In the genomic region with DNA sequence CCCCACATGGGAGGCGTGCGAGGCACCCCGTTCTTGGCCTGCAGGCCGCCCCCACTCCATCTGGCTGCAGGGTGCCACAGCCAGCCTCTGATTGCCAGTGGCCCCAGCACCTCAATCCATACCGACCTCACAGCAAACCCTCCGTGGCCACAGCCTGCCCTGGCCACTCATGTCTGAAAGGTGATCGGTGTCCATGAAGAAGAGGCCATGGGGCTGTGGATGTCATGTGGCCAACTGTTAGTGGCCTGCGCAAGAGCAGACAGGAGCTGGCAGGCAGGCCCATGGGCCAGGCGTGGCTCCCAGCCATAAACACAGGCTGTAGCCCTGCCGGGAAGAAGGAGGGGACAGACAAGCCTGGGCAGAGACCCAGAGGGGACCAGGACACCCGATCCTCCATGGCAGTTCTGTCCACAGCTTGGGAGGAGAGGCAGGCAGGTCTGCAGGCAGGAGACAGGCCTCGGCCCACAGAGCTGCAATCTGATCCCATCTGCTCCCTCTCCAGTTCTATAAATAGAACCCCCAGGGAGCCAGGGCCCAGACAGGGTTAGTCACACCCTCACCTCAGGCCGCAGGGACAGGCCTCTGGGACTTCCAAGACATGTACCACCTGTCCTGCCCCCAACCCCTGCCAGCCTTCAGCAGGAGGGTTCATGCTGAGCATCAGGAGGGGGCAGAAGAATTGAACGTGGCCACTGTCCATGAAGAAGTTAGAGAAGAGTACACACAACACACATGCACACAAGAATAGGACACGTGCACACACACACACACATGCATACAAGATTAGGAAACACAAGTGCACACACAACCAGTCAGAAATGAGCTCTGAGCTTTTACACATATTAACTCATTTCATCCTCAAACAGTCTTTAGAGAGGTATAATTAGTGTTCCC, we compare ENCODE assay signal across 8 cellular contexts. TPM values are rescaled to one million over a fixed set of nuclear protein-coding genes. Genes with fewer than 3 reads are reported as not detected.
DNase-seq lines count a peak whose midpoint lies in the region; ATAC-seq and TF ChIP-seq lines count a peak whose summit lies in the region.

No MANE protein-coding gene starts in this region.

- peaks cover 49% of the 10 kb centered on the region for H3K4me1 Mint-ChIP-seq in Caco-2 (ENCODE audit: low read depth, unreplicated experiment)
- H3K4me1 Mint-ChIP-seq in activated T-helper 1 cell treated with anti-CD3 and anti-CD28 coated beads, Interleukin-12 subunit alpha, Interleukin-12 subunit beta, Interleukin-2, Interleukin-4 antibody, amounts not matched to agents 30 ng/mL and 10 ng/mL and 1 ng/mL, durations not matched to agents 14 hours and 24 hours and 36 hours (ENCODE audit: low read depth) = no peaks in the 10 kb centered on the region

- TF ChIP-seq POLR2A in right lobe of liver (IDR thresholded peaks at IDR 0.05) = peak; percentile 21

- 48% methylated on average over 13 of the region's 15 CpGs for WGBS in mammary epithelial cell (ENCODE audit: low coverage, missing lambda C conversion rate)
- WGBS in right lobe of liver (ENCODE audit: insufficient coverage, low coverage, low lambda C conversion rate, missing lambda C conversion rate) = 48% methylated on average over 4 of the region's 15 CpGs

- peaks cover 10% of the 10 kb centered on the region for H3K79me2 ChIP-seq in mammary epithelial cell (ENCODE audit: insufficient read depth, low read length)

- H3K4me1 ChIP-seq in Caco-2 (peaks cover 34% of the 10 kb centered on the region), mammary epithelial cell (ENCODE audit: insufficient read depth, low read length) (peaks cover 18% of the 10 kb centered on the region), right lobe of liver (peaks cover 0 to 48% (median 4%) of the 10 kb centered on the region in 4 donors)

- H4K20me1 ChIP-seq in mammary epithelial cell (ENCODE audit: insufficient read depth, low read length) = no peaks in the 10 kb centered on the region

- DNase-seq in Caco-2 = peak in 1 of 2 experiments; percentile 70
- DNase-seq in NCI-H2029 (lab: John Stamatoyannopoulos, UW) = peak; percentile 95
- peak; percentile 81 for DNase-seq in mammary epithelial cell
- peak; percentile 81 to 89 (median 87) for DNase-seq in right lobe of liver
- no peak for DNase-seq in activated T-helper 1 cell treated with anti-CD3 and anti-CD28 coated beads, Interleukin-12 subunit alpha, Interleukin-12 subunit beta, Interleukin-2, Interleukin-4 antibody, amounts not matched to agents 30 ng/mL and 10 ng/mL and 1 ng/mL, durations not matched to agents 14 hours and 24 hours and 36 hours (ENCODE audit: low spot score)
- no peak for DNase-seq in NK-92 treated with Interleukin-12 subunit alpha and Interleukin-12 subunit beta, amount 100 ng/mL, for 24 hours (lab: John Stamatoyannopoulos, UW)

- H3K27me3 Mint-ChIP-seq in Caco-2 (ENCODE audit: insufficient read depth, unreplicated experiment) = no peaks in the 10 kb centered on the region
- no peaks in the 10 kb centered on the region for H3K27me3 Mint-ChIP-seq in activated T-helper 1 cell treated with anti-CD3 and anti-CD28 coated beads, Interleukin-12 subunit alpha, Interleukin-12 subunit beta, Interleukin-2, Interleukin-4 antibody, amounts not matched to agents 30 ng/mL and 10 ng/mL and 1 ng/mL, durations not matched to agents 14 hours and 24 hours and 36 hours (ENCODE audit: insufficient read depth)

- no peak overlapping the region for H3K9ac ChIP-seq in mammary epithelial cell (ENCODE audit: insufficient read depth, low read length)

- intact Hi-C loops in Caco-2 (cut with micrococcal nuclease; ENCODE audit: unreplicated experiment) = no loop called here
- intact Hi-C loops in mammary epithelial cell (cut with micrococcal nuclease) = loop anchor here (2.0 kb wide), 1 partner anchor 18 kb away; no protein-coding TSS in a partner anchor
- intact Hi-C loops in right lobe of liver (cut with DNase I) = no loop called here
- intact Hi-C loops in activated T-helper 1 cell treated with anti-CD3 and anti-CD28 coated beads, Interleukin-12 subunit alpha, Interleukin-12 subunit beta, Interleukin-2, Interleukin-4 antibody, amounts not matched to agents 30 ng/mL and 10 ng/mL and 1 ng/mL, durations not matched to agents 14 hours and 24 hours and 36 hours (cut with micrococcal nuclease) = no loop called here

- no peaks in the 10 kb centered on the region for H3K9me3 Mint-ChIP-seq in Caco-2 (ENCODE audit: unreplicated experiment)
- no peaks in the 10 kb centered on the region for H3K9me3 Mint-ChIP-seq in activated T-helper 1 cell treated with anti-CD3 and anti-CD28 coated beads, Interleukin-12 subunit alpha, Interleukin-12 subunit beta, Interleukin-2, Interleukin-4 antibody, amounts not matched to agents 30 ng/mL and 10 ng/mL and 1 ng/mL, durations not matched to agents 14 hours and 24 hours and 36 hours

- BruUV-seq in Caco-2 (replicated peaks; lab: Mats Ljungman, UMichigan) (no TSS peak), mammary epithelial cell (replicated peaks; lab: Mats Ljungman, UMichigan) (no TSS peak)

- H2AFZ ChIP-seq in mammary epithelial cell (ENCODE audit: low read depth, low read length) = peak overlapping the region; percentile 80

- TF ChIP-seq CTCF in Caco-2 (IDR thresholded peaks at IDR 0.05; ENCODE audit: insufficient read depth in 1 of 2, low read depth in 1 of 2, low read length in 1 of 2, severe bottlenecking in 1 of 2, unreplicated experiment in 1 of 2) (no peak), mammary epithelial cell (conservative IDR thresholded peaks at IDR 0.05 in 1 of 2, IDR thresholded peaks at IDR 0.05 in 1 of 2; ENCODE audit: extremely low read depth in 1 of 2, insufficient read depth in 1 of 2, low read depth in 1 of 2, low read length in 2 of 2) (no peak), right lobe of liver (IDR thresholded peaks at IDR 0.05) (no peak)

- peaks cover 5% of the 10 kb centered on the region for H3K36me3 Mint-ChIP-seq in Caco-2 (ENCODE audit: insufficient read depth, unreplicated experiment)
- no peaks in the 10 kb centered on the region for H3K36me3 Mint-ChIP-seq in activated T-helper 1 cell treated with anti-CD3 and anti-CD28 coated beads, Interleukin-12 subunit alpha, Interleukin-12 subunit beta, Interleukin-2, Interleukin-4 antibody, amounts not matched to agents 30 ng/mL and 10 ng/mL and 1 ng/mL, durations not matched to agents 14 hours and 24 hours and 36 hours (ENCODE audit: low read depth)

- in situ Hi-C loops in mammary epithelial cell (cut with MboI; ENCODE audit: low sequenced_read_pairs in 2 of 2) = no loop called here

- POLR2A ChIA-PET in Caco-2 (lab: Charles Lee) = interaction anchor here (0.5 kb wide), 1 partner anchor 87 kb away, joined by 3 read pairs; no protein-coding TSS in a partner anchor

- ATAC-seq in right lobe of liver = peak; percentile 93 to 94 (median 93)
- no peak for ATAC-seq in HG03175 (IDR thresholded peaks at IDR 0.05; ENCODE audit: unreplicated experiment)
- ATAC-seq in GM21528 (IDR thresholded peaks at IDR 0.05; ENCODE audit: low FRiP score, unreplicated experiment) = no peak

- H3K4me3 Mint-ChIP-seq in Caco-2 (ENCODE audit: unreplicated experiment) = peak overlapping the region; percentile 12
- no peak overlapping the region for H3K4me3 Mint-ChIP-seq in activated T-helper 1 cell treated with anti-CD3 and anti-CD28 coated beads, Interleukin-12 subunit alpha, Interleukin-12 subunit beta, Interleukin-2, Interleukin-4 antibody, amounts not matched to agents 30 ng/mL and 10 ng/mL and 1 ng/mL, durations not matched to agents 14 hours and 24 hours and 36 hours

- CTCF ChIA-PET in Caco-2 (lab: Charles Lee) = no interaction called here
- CTCF ChIA-PET in mammary epithelial cell (lab: Charles Lee; ENCODE audit: low non-redundant PET) = interaction anchor here (0.6 kb wide), 1 partner anchor 13 kb away, joined by 5 read pairs; no protein-coding TSS in a partner anchor

- H3K27me3 ChIP-seq in Caco-2 (replicated peaks; ENCODE audit: control insufficient read depth, insufficient read depth, low read length) = no peaks in the 10 kb centered on the region
- no peaks in the 10 kb centered on the region for H3K27me3 ChIP-seq in mammary epithelial cell (ENCODE audit: insufficient read depth, low read length)
- no peaks in the 10 kb centered on the region for H3K27me3 ChIP-seq in right lobe of liver

- H3K36me3 ChIP-seq in Caco-2 (ENCODE audit: control insufficient read depth, insufficient read depth, low read length) (no peaks in the 10 kb centered on the region), mammary epithelial cell (ENCODE audit: insufficient read depth, low read length) (no peaks in the 10 kb centered on the region), right lobe of liver (peaks cover 0 to 7% (median 0%) of the 10 kb centered on the region in 4 donors)

- H3K9me3 ChIP-seq in Caco-2 (no peaks in the 10 kb centered on the region), mammary epithelial cell (replicated peaks; ENCODE audit: insufficient read depth, low read length) (no peaks in the 10 kb centered on the region), right lobe of liver (no peaks in the 10 kb centered on the region)

- peak overlapping the region; percentile 58 for H3K27ac Mint-ChIP-seq in Caco-2 (ENCODE audit: unreplicated experiment)
- no peak overlapping the region for H3K27ac Mint-ChIP-seq in activated T-helper 1 cell treated with anti-CD3 and anti-CD28 coated beads, Interleukin-12 subunit alpha, Interleukin-12 subunit beta, Interleukin-2, Interleukin-4 antibody, amounts not matched to agents 30 ng/mL and 10 ng/mL and 1 ng/mL, durations not matched to agents 14 hours and 24 hours and 36 hours

- peak overlapping the region; percentile 64 for H3K4me2 ChIP-seq in mammary epithelial cell (ENCODE audit: insufficient read depth, low read depth, low read length)

- dilution Hi-C loops in mammary epithelial cell (cut with HindIII; ENCODE audit: low sequenced_read_pairs) = no loop called here

- H3K27ac ChIP-seq in mammary epithelial cell (ENCODE audit: insufficient read depth, low read depth, low read length) (no peak overlapping the region), right lobe of liver (peak overlapping the region in 2 of 3 donors; percentile 0 to 65)

- H3K4me3 ChIP-seq in Caco-2 (ENCODE audit: low read depth, low read length) (no peak overlapping the region), mammary epithelial cell (replicated peaks in 1 of 3; ENCODE audit: insufficient read depth in 1 of 3, low read depth in 2 of 3, low read length in 3 of 3) (no peak overlapping the region), right lobe of liver (no peak overlapping the region)

RNA-seq across cellular contexts. Expression of gene STEAP3, which starts 16.9 kb away (rescaled TPM):
- total RNA-seq in Caco-2 (2022) (20.1 and 20.4 TPM in 2 replicates), mammary epithelial cell (10 to 100 TPM; 28.8 to 35.2 TPM), right lobe of liver (100 to 1,000 TPM; 118 to 165 (median 131) TPM)
- polyA plus RNA-seq in mammary epithelial cell = 42.2 TPM
- 39.5 TPM for polyA minus RNA-seq in mammary epithelial cell
- total RNA-seq in activated T-helper 1 cell treated with anti-CD3 and anti-CD28 coated beads, Interleukin-12 subunit alpha, Interleukin-12 subunit beta, Interleukin-2, Interleukin-4 antibody, amounts not matched to agents 30 ng/mL and 10 ng/mL and 1 ng/mL, durations not matched to agents 14 hours and 24 hours and 36 hours = 0.07 and 0.13 TPM in 2 replicates

Comparison
In these comparisons a context has a peak if more than half of its experiments do, and no peak if none do; other contexts are left out.
1. DNase-seq: peak in NCI-H2029 (single experiment), mammary epithelial cell (single experiment) and right lobe of liver (3 of 3); none in activated T-helper 1 cell treated with anti-CD3 and anti-CD28 coated beads, Interleukin-12 subunit alpha, Interleukin-12 subunit beta, Interleukin-2, Interleukin-4 antibody, amounts not matched to agents 30 ng/mL and 10 ng/mL and 1 ng/mL, durations not matched to agents 14 hours and 24 hours and 36 hours (single experiment) and NK-92 treated with Interleukin-12 subunit alpha and Interleukin-12 subunit beta, amount 100 ng/mL, for 24 hours (single experiment).
2. ATAC-seq: peak in right lobe of liver (4 of 4); none in HG03175 (single experiment) and GM21528 (single experiment).
3. RNA of gene STEAP3, which starts 16.9 kb away (total RNA-seq): 118 to 165 TPM in right lobe of liver, 28.8 to 35.2 TPM in mammary epithelial cell and 20.1 to 20.4 TPM in Caco-2; 0.07 to 0.13 TPM in activated T-helper 1 cell treated with anti-CD3 and anti-CD28 coated beads, Interleukin-12 subunit alpha, Interleukin-12 subunit beta, Interleukin-2, Interleukin-4 antibody, amounts not matched to agents 30 ng/mL and 10 ng/mL and 1 ng/mL, durations not matched to agents 14 hours and 24 hours and 36 hours; every median in the first group is over 10 times any median in the second.